In the genomic region with DNA sequence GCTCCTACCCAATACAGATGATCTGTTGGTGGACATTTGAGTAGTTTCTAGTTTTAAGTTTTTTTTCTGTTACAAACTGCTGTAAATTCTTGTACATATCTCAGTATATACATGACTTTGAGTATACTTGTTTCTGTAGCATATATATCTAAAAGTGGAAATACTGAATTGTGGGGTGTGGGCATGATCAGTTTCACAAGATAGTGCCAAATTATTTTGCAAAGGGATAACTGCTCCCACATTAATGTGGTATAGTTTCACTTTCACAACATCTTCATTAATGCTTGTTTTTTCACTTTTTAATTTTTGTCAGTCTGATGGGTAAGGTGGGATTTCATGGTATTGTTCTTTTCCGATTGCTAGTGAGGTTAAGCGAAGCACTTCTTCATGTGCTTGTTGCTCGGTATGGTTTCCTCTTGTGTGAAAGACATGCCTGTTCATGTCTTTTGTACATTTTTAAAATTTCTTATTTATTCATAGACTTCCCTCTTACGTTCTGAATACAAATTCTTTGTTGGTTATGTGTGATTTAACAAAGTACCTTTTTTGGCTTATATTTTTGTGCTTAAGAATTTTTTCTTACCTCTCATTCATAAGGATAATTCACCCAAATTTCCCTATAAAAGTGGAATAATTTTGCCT, we compare ENCODE assay signal across 20 cellular contexts.
DNase-seq lines count a peak whose midpoint lies in the region; ATAC-seq, FAIRE-seq and TF ChIP-seq lines count a peak whose summit lies in the region.
"Had no signal": no experiment of that assay in that cellular context is flagged by ENCODE, and none has a peak within 500 bp of the region (broad histone marks: within the 10 kb centered on the region; RNA-seq: fewer than 3 reads in every experiment).

No MANE protein-coding gene starts in this region.

- no peaks in the 10 kb centered on the region for H4K20me1 ChIP-seq in osteoblast (ENCODE audit: insufficient read depth, low read length)

- no peak for TF ChIP-seq CTCF in osteoblast (IDR thresholded peaks at IDR 0.05; ENCODE audit: extremely low read depth, low read depth, low read length)

- H3K4me1 ChIP-seq in naive thymus-derived CD4-positive, alpha-beta T cell (ENCODE audit: control insufficient read depth in 2 of 2, insufficient read depth in 2 of 2, low read length in 2 of 2) = peaks cover 52 to 67% of the 10 kb centered on the region in 2 donors
- no peaks in the 10 kb centered on the region for H3K4me1 ChIP-seq in osteoblast (ENCODE audit: insufficient read depth, low read length)

- no peak overlapping the region for H2AFZ ChIP-seq in osteoblast (ENCODE audit: low read length)

- H3K36me3 Mint-ChIP-seq in T-helper 2 cell treated with Interferon-gamma antibody and Interleukin-4, amounts not matched to agents 5 μg/mL and 100 μg/mL, for 36 hours (ENCODE audit: low read depth) = peaks cover 60% of the 10 kb centered on the region
- peaks cover 48% of the 10 kb centered on the region for H3K36me3 Mint-ChIP-seq in activated naive CD8-positive, alpha-beta T cell treated with anti-CD3 and anti-CD28 coated beads, Interleukin-2, amount 10 ng/mL, durations not matched to agents 7 days and 5 days
- peaks cover 0 to 46% (median 31%) of the 10 kb centered on the region in 5 donors for H3K36me3 Mint-ChIP-seq in naive thymus-derived CD4-positive, alpha-beta T cell

- H3K27me3 ChIP-seq in naive thymus-derived CD4-positive, alpha-beta T cell (ENCODE audit: control insufficient read depth in 2 of 2, insufficient read depth in 2 of 2, low read length in 2 of 2) = no peaks in the 10 kb centered on the region
- H3K27me3 ChIP-seq in osteoblast (ENCODE audit: insufficient read depth, low read length) = no peaks in the 10 kb centered on the region
- H3K27me3 ChIP-seq: brain microvascular endothelial cell, heart right ventricle, upper lobe of right lung had no signal

- no peak overlapping the region for H3K4me2 ChIP-seq in osteoblast (ENCODE audit: insufficient read depth, low read length)

- H3K4me3 ChIP-seq in naive thymus-derived CD4-positive, alpha-beta T cell (ENCODE audit: low read length) = no peak overlapping the region
- H3K4me3 ChIP-seq in osteoblast (ENCODE audit: insufficient read depth, low read length) = no peak overlapping the region
- H3K4me3 ChIP-seq: heart right ventricle, upper lobe of right lung had no signal

- ATAC-seq in activated naive CD8-positive, alpha-beta T cell treated with anti-CD3 and anti-CD28 coated beads, Interleukin-2, amount 10 ng/mL, durations not matched to agents 7 days and 5 days (ENCODE audit: low read depth) = no peak
- no peak for ATAC-seq in naive thymus-derived CD4-positive, alpha-beta T cell
- ATAC-seq: heart right ventricle, upper lobe of right lung had no signal

- H3K9me3 Mint-ChIP-seq in T-helper 2 cell treated with Interferon-gamma antibody and Interleukin-4, amounts not matched to agents 5 μg/mL and 100 μg/mL, for 36 hours = peaks cover 5% of the 10 kb centered on the region
- no peaks in the 10 kb centered on the region for H3K9me3 Mint-ChIP-seq in activated naive CD8-positive, alpha-beta T cell treated with anti-CD3 and anti-CD28 coated beads, Interleukin-2, amount 10 ng/mL, durations not matched to agents 7 days and 5 days
- peaks cover 0 to 6% (median 0%) of the 10 kb centered on the region in 11 donors for H3K9me3 Mint-ChIP-seq in naive thymus-derived CD4-positive, alpha-beta T cell

- no peaks in the 10 kb centered on the region for H3K9me3 ChIP-seq in naive thymus-derived CD4-positive, alpha-beta T cell (ENCODE audit: control insufficient read depth in 2 of 3, low read length in 3 of 3)
- H3K9me3 ChIP-seq in osteoblast (ENCODE audit: low read depth, low read length) = no peaks in the 10 kb centered on the region
- H3K9me3 ChIP-seq: heart right ventricle had no signal

- H3K79me2 ChIP-seq in osteoblast (ENCODE audit: insufficient read depth, low read length) = peaks cover 5% of the 10 kb centered on the region

- peak overlapping the region; percentile 61 for H3K27ac Mint-ChIP-seq in T-helper 2 cell treated with Interferon-gamma antibody and Interleukin-4, amounts not matched to agents 5 μg/mL and 100 μg/mL, for 36 hours
- peak overlapping the region; percentile 37 for H3K27ac Mint-ChIP-seq in activated naive CD8-positive, alpha-beta T cell treated with anti-CD3 and anti-CD28 coated beads, Interleukin-2, amount 10 ng/mL, durations not matched to agents 7 days and 5 days
- H3K27ac Mint-ChIP-seq in naive thymus-derived CD4-positive, alpha-beta T cell = peak overlapping the region; percentile 33 to 97 (median 73)

- POLR2A ChIA-PET in activated naive CD8-positive, alpha-beta T cell treated with anti-CD3 and anti-CD28 coated beads, Interleukin-2, amount 10 ng/mL, durations not matched to agents 7 days and 5 days (lab: Charles Lee) = interaction anchor here (0.6 to 3.0 kb wide), 2 partner anchors 8 to 81 kb away, joined by 4 to 14 read pairs; no protein-coding TSS in a partner anchor
- POLR2A ChIA-PET in naive thymus-derived CD4-positive, alpha-beta T cell (lab: Charles Lee) = interaction anchor here (1.0 to 3.1 kb wide), 3 partner anchors 11 to 104 kb away, joined by 4 to 18 read pairs (median 15); partner anchors contain the start of gene CDC42SE2

- no peaks in the 10 kb centered on the region for H3K27me3 Mint-ChIP-seq in T-helper 2 cell treated with Interferon-gamma antibody and Interleukin-4, amounts not matched to agents 5 μg/mL and 100 μg/mL, for 36 hours (ENCODE audit: low read depth)
- no peaks in the 10 kb centered on the region for H3K27me3 Mint-ChIP-seq in activated naive CD8-positive, alpha-beta T cell treated with anti-CD3 and anti-CD28 coated beads, Interleukin-2, amount 10 ng/mL, durations not matched to agents 7 days and 5 days
- no peaks in the 10 kb centered on the region for H3K27me3 Mint-ChIP-seq in naive thymus-derived CD4-positive, alpha-beta T cell

- intact Hi-C loops in naive thymus-derived CD4-positive, alpha-beta T cell (cut with micrococcal nuclease) = no loop called here

- H3K36me3 ChIP-seq in naive thymus-derived CD4-positive, alpha-beta T cell (ENCODE audit: control insufficient read depth in 2 of 3, insufficient read depth in 3 of 3, low read length in 3 of 3) = peaks cover 0 to 10% (median 0%) of the 10 kb centered on the region in 3 experiments
- no peaks in the 10 kb centered on the region for H3K36me3 ChIP-seq in osteoblast (ENCODE audit: insufficient read depth, low read length)
- H3K36me3 ChIP-seq: brain microvascular endothelial cell, upper lobe of right lung had no signal

- CTCF ChIA-PET in naive thymus-derived CD4-positive, alpha-beta T cell (lab: Charles Lee) = no interaction called here

- FAIRE-seq in GM19239 (lab: Jason Lieb, UNC) (peak; percentile 49), RCC 7860 (lab: Jason Lieb, UNC) (no peak)

- H3K4me3 Mint-ChIP-seq in T-helper 2 cell treated with Interferon-gamma antibody and Interleukin-4, amounts not matched to agents 5 μg/mL and 100 μg/mL, for 36 hours = peak overlapping the region; percentile 44
- H3K4me3 Mint-ChIP-seq in activated naive CD8-positive, alpha-beta T cell treated with anti-CD3 and anti-CD28 coated beads, Interleukin-2, amount 10 ng/mL, durations not matched to agents 7 days and 5 days = peak overlapping the region; percentile 29
- H3K4me3 Mint-ChIP-seq in naive thymus-derived CD4-positive, alpha-beta T cell = peak overlapping the region in 8 of 10 donors; percentile 28 to 75 (median 52)

- H3K27ac ChIP-seq in naive thymus-derived CD4-positive, alpha-beta T cell (ENCODE audit: low read depth, low read length) = peak overlapping the region; percentile 35
- no peak overlapping the region for H3K27ac ChIP-seq in osteoblast (ENCODE audit: low read depth, low read length)
- H3K27ac ChIP-seq: brain microvascular endothelial cell, heart right ventricle, upper lobe of right lung had no signal

- no peak for DNase-seq in T-helper 2 cell treated with Interferon-gamma antibody and Interleukin-4, amounts not matched to agents 5 μg/mL and 100 μg/mL, for 36 hours (ENCODE audit: low spot score)
- DNase-seq in T-helper 2 cell (no peak), GM19239 (ENCODE audit: insufficient read length, low spot score) (no peak), DMS153 (lab: John Stamatoyannopoulos, UW) (no peak), RCC 7860 (ENCODE audit: low spot score) (no peak), osteoblast (ENCODE audit: insufficient read length, low spot score, missing footprints) (no peak)
- DNase-seq in activated naive CD8-positive, alpha-beta T cell treated with anti-CD3 and anti-CD28 coated beads, Interleukin-2, amount 10 ng/mL, durations not matched to agents 7 days and 5 days = no peak
- DNase-seq in naive thymus-derived CD4-positive, alpha-beta T cell = no peak
- DNase-seq: 8988T; activated CD4-positive, CD25-positive, alpha-beta regulatory T cell treated with anti-CD3 and anti-CD28 coated beads, Interleukin-2, amount 50 U/mL, for 72 hours; brain microvascular endothelial cell; GOT3; heart right ventricle; mesendoderm; NCI-H2029 treated with DMSO at 0.1 percent for 48 hours; NCI-H524 treated with DMSO at 0.1 percent for 48 hours; retina; SIG-M5; T1000; upper lobe of right lung had no signal

- H3K4me1 Mint-ChIP-seq in T-helper 2 cell treated with Interferon-gamma antibody and Interleukin-4, amounts not matched to agents 5 μg/mL and 100 μg/mL, for 36 hours (ENCODE audit: low read depth) = peaks cover 62% of the 10 kb centered on the region
- peaks cover 57% of the 10 kb centered on the region for H3K4me1 Mint-ChIP-seq in activated naive CD8-positive, alpha-beta T cell treated with anti-CD3 and anti-CD28 coated beads, Interleukin-2, amount 10 ng/mL, durations not matched to agents 7 days and 5 days
- H3K4me1 Mint-ChIP-seq in naive thymus-derived CD4-positive, alpha-beta T cell = peaks cover 48 to 94% (median 83%) of the 10 kb centered on the region in 7 donors
